13 cellular contexts compared by ENCODE assay signal in genomic region chr19:8393192-8393870, GRCh38. TPM values are rescaled to one million over a fixed set of nuclear protein-coding genes. Genes with fewer than 3 reads are reported as not detected.
DNase-seq lines count a peak whose midpoint lies in the region; ATAC-seq, FAIRE-seq and TF ChIP-seq lines count a peak whose summit lies in the region.
"Had no signal": no experiment of that assay in that cellular context is flagged by ENCODE, and none has a peak within 500 bp of the region (broad histone marks: within the 10 kb centered on the region; RNA-seq: fewer than 3 reads in every experiment).

No MANE protein-coding gene starts in this region.

- POLR2A ChIA-PET in MCF 10A (lab: Yijun Ruan, JAX): interaction anchor here (0.9 to 1.9 kb wide), 2 partner anchors 38 to 51 kb away, joined by 3 to 6 read pairs; no protein-coding TSS in a partner anchor
- POLR2A ChIA-PET in endothelial cell of umbilical vein (lab: Charles Lee): no interaction called here
- POLR2A ChIA-PET in GM10248 (lab: Yijun Ruan, JAX): interaction anchor here (0.6 kb wide), 1 partner anchor 267 kb away, joined by 6 read pairs; no protein-coding TSS in a partner anchor

- H3K9me3 ChIP-seq in mammary epithelial cell (replicated peaks; ENCODE audit: insufficient read depth, low read length): no peaks in the 10 kb centered on the region
- H3K9me3 ChIP-seq in endothelial cell of umbilical vein (replicated peaks; ENCODE audit: control insufficient read depth, insufficient read depth, low read length): no peaks in the 10 kb centered on the region
- H3K9me3 ChIP-seq in neural progenitor cell (ENCODE audit: low read depth): no peaks in the 10 kb centered on the region
- H3K9me3 ChIP-seq in upper lobe of left lung: no peaks in the 10 kb centered on the region

- DNase-seq in MCF 10A (ENCODE audit: unreplicated experiment) (no peak), mammary epithelial cell (no peak), endothelial cell of umbilical vein (ENCODE audit: low read depth, low spot score) (no peak), neural progenitor cell (ENCODE audit: low spot score) (no peak), upper lobe of left lung (peak in 1 of 2 donors; percentile 52), GM10248 (ENCODE audit: extremely low spot score) (no peak), G401 (ENCODE audit: low spot score) (no peak), GM12892 (ENCODE audit: insufficient read length) (no peak)
- DNase-seq: NCI-H510A treated with DMSO at 0.1 percent for 48 hours; stimulated activated naive CD8-positive, alpha-beta T cell treated with anti-CD3 and anti-CD28 coated beads, Interleukin-15, amount 100 ng/mL, for 72 hours had no signal

- H3K4me3 Mint-ChIP-seq in MCF 10A (ENCODE audit: unreplicated experiment) (no peak overlapping the region), neural progenitor cell (peak overlapping the region; percentile 36)
- H3K4me3 Mint-ChIP-seq: stimulated activated naive CD8-positive, alpha-beta T cell treated with anti-CD3 and anti-CD28 coated beads, Interleukin-15, amount 100 ng/mL, for 72 hours had no signal

- dilution Hi-C loops in mammary epithelial cell (cut with HindIII; ENCODE audit: low sequenced_read_pairs) (loop anchor here (5.0 kb wide), 1 partner anchor 94 kb away; no protein-coding TSS in a partner anchor), endothelial cell of umbilical vein (cut with MboI; ENCODE audit: extremely low pct_ligation_motif_present, low sequenced_read_pairs) (no loop called here)

- H3K27ac ChIP-seq in mammary epithelial cell (ENCODE audit: insufficient read depth, low read depth, low read length) (no peak overlapping the region), endothelial cell of umbilical vein (ENCODE audit: insufficient read depth, low read depth, low read length) (peak overlapping the region; percentile 70), neural progenitor cell (no peak overlapping the region), upper lobe of left lung (peak overlapping the region; percentile 53 to 100 (median 100))

- no peak overlapping the region for H3K4me2 ChIP-seq in mammary epithelial cell (ENCODE audit: insufficient read depth, low read depth, low read length)
- no peak overlapping the region for H3K4me2 ChIP-seq in endothelial cell of umbilical vein (ENCODE audit: insufficient read depth, low read length)
- H3K4me2 ChIP-seq in neural progenitor cell: no peak overlapping the region

- H3K4me1 Mint-ChIP-seq in MCF 10A (ENCODE audit: insufficient read depth, unreplicated experiment) (peaks cover 30% of the 10 kb centered on the region), neural progenitor cell (peaks cover 23% of the 10 kb centered on the region)

- no peak for FAIRE-seq in endothelial cell of umbilical vein (lab: Jason Lieb, UNC)
- FAIRE-seq in GM12892 (lab: Jason Lieb, UNC): no peak
- FAIRE-seq: astrocyte, GM18507, TTC549 had no signal

- no peak overlapping the region for H3K4me3 ChIP-seq in mammary epithelial cell (replicated peaks in 1 of 3; ENCODE audit: insufficient read depth in 1 of 3, low read depth in 2 of 3, low read length in 3 of 3)
- H3K4me3 ChIP-seq in endothelial cell of umbilical vein (replicated peaks in 1 of 3; ENCODE audit: insufficient read depth in 1 of 3, low read depth in 1 of 3, low read length in 3 of 3): no peak overlapping the region
- no peak overlapping the region for H3K4me3 ChIP-seq in neural progenitor cell
- no peak overlapping the region for H3K4me3 ChIP-seq in upper lobe of left lung

- H2AFZ ChIP-seq in mammary epithelial cell (ENCODE audit: low read depth, low read length) (no peak overlapping the region), endothelial cell of umbilical vein (ENCODE audit: low read depth, low read length) (no peak overlapping the region), neural progenitor cell (replicated peaks) (no peak overlapping the region)

- H3K9ac ChIP-seq in mammary epithelial cell (ENCODE audit: insufficient read depth, low read length) (no peak overlapping the region), endothelial cell of umbilical vein (replicated peaks; ENCODE audit: extremely low read depth, insufficient read depth, low read length) (no peak overlapping the region), neural progenitor cell (peak overlapping the region; percentile 49)

- BruUV-seq in MCF 10A (replicated peaks; lab: Mats Ljungman, UMichigan) (no TSS peak), mammary epithelial cell (replicated peaks; lab: Mats Ljungman, UMichigan) (no TSS peak), endothelial cell of umbilical vein (replicated peaks; lab: Mats Ljungman, UMichigan) (no TSS peak)

- CTCF ChIA-PET in MCF 10A (lab: Yijun Ruan, JAX): interaction anchor here (0.6 to 7.0 kb wide), 6 partner anchors 34 to 1434 kb away, joined by 3 to 72 read pairs (median 3); partner anchors contain the start of gene UBL5
- CTCF ChIA-PET in mammary epithelial cell (lab: Charles Lee; ENCODE audit: low non-redundant PET): no interaction called here
- CTCF ChIA-PET in endothelial cell of umbilical vein (lab: Charles Lee): interaction anchor here (2.9 to 5.0 kb wide), 2 partner anchors 31 to 39 kb away, joined by 18 to 29 read pairs; no protein-coding TSS in a partner anchor
- CTCF ChIA-PET in GM10248 (lab: Yijun Ruan, JAX): interaction anchor here (1.2 to 6.6 kb wide), 3 partner anchors 20 to 40 kb away, joined by 3 to 31 read pairs (median 8); partner anchors contain the start of gene MARCHF2

- peak overlapping the region; percentile 83 for H3K27ac Mint-ChIP-seq in MCF 10A (ENCODE audit: low read depth, unreplicated experiment)
- H3K27ac Mint-ChIP-seq in neural progenitor cell: no peak overlapping the region
- H3K27ac Mint-ChIP-seq: stimulated activated naive CD8-positive, alpha-beta T cell treated with anti-CD3 and anti-CD28 coated beads, Interleukin-15, amount 100 ng/mL, for 72 hours had no signal

- H3K9me1 ChIP-seq in endothelial cell of umbilical vein (replicated peaks; ENCODE audit: control insufficient read depth, extremely low read depth, insufficient read depth, low read length): no peaks in the 10 kb centered on the region

- in situ Hi-C loops in mammary epithelial cell (cut with MboI; ENCODE audit: low sequenced_read_pairs in 2 of 2): no loop called here
- in situ Hi-C loops in G401 (cut with HindIII; ENCODE audit: low sequenced_read_pairs): no loop called here

- TF ChIP-seq EP300 in upper lobe of left lung (IDR thresholded peaks at IDR 0.05): no peak

- H3K36me3 ChIP-seq in mammary epithelial cell (ENCODE audit: insufficient read depth, low read length) (no peaks in the 10 kb centered on the region), endothelial cell of umbilical vein (ENCODE audit: control insufficient read depth in 2 of 2, extremely low read depth in 1 of 2, insufficient read depth in 2 of 2, low read length in 2 of 2) (no peaks in the 10 kb centered on the region), neural progenitor cell (no peaks in the 10 kb centered on the region), upper lobe of left lung (peaks cover 0 to 2% (median 0%) of the 10 kb centered on the region in 4 donors)

- ATAC-seq in upper lobe of left lung (ENCODE audit: low FRiP score in 2 of 2): no peak
- ATAC-seq: stimulated activated naive CD8-positive, alpha-beta T cell treated with anti-CD3 and anti-CD28 coated beads, Interleukin-15, amount 100 ng/mL, for 72 hours had no signal

- no peaks in the 10 kb centered on the region for H3K9me3 Mint-ChIP-seq in MCF 10A (ENCODE audit: unreplicated experiment)
- H3K9me3 Mint-ChIP-seq in neural progenitor cell: no peaks in the 10 kb centered on the region
- H3K9me3 Mint-ChIP-seq: stimulated activated naive CD8-positive, alpha-beta T cell treated with anti-CD3 and anti-CD28 coated beads, Interleukin-15, amount 100 ng/mL, for 72 hours had no signal

- peaks cover 51% of the 10 kb centered on the region for H3K4me1 ChIP-seq in mammary epithelial cell (ENCODE audit: insufficient read depth, low read length)
- H3K4me1 ChIP-seq in endothelial cell of umbilical vein (ENCODE audit: control insufficient read depth, extremely low read depth, insufficient read depth, low read length): peaks cover 32% of the 10 kb centered on the region
- H3K4me1 ChIP-seq in neural progenitor cell: no peaks in the 10 kb centered on the region
- peaks cover 69 to 81% (median 72%) of the 10 kb centered on the region in 4 donors for H3K4me1 ChIP-seq in upper lobe of left lung

- WGBS in mammary epithelial cell (ENCODE audit: low coverage, missing lambda C conversion rate): 64% methylated on average over 6 of the region's 8 CpGs
- WGBS in upper lobe of left lung, 2 donors: 47 to 87% methylated on average over 3 to 6 of the region's 8 CpGs

- H3K79me2 ChIP-seq in mammary epithelial cell (ENCODE audit: insufficient read depth, low read length): peaks cover 71% of the 10 kb centered on the region
- peaks cover 58% of the 10 kb centered on the region for H3K79me2 ChIP-seq in endothelial cell of umbilical vein (ENCODE audit: control insufficient read depth, insufficient read depth, low read length)
- H3K79me2 ChIP-seq in neural progenitor cell (ENCODE audit: low read depth): peaks cover 84% of the 10 kb centered on the region

- H3F3A ChIP-seq in neural progenitor cell (ENCODE audit: low read depth): peaks cover 15% of the 10 kb centered on the region

- H4K20me1 ChIP-seq in mammary epithelial cell (ENCODE audit: insufficient read depth, low read length) (no peaks in the 10 kb centered on the region), endothelial cell of umbilical vein (replicated peaks; ENCODE audit: control insufficient read depth, extremely low read depth, insufficient read depth, low read length) (no peaks in the 10 kb centered on the region), neural progenitor cell (ENCODE audit: low read depth) (peaks cover 59% of the 10 kb centered on the region)

- no peaks in the 10 kb centered on the region for H3K27me3 Mint-ChIP-seq in MCF 10A (ENCODE audit: insufficient read depth, unreplicated experiment)
- H3K27me3 Mint-ChIP-seq in neural progenitor cell (ENCODE audit: insufficient read depth, low read depth): peaks cover 14% of the 10 kb centered on the region
- H3K27me3 Mint-ChIP-seq: stimulated activated naive CD8-positive, alpha-beta T cell treated with anti-CD3 and anti-CD28 coated beads, Interleukin-15, amount 100 ng/mL, for 72 hours had no signal

- no peak for TF ChIP-seq CTCF in MCF 10A (IDR thresholded peaks at IDR 0.05; ENCODE audit: unreplicated experiment)
- no peak for TF ChIP-seq CTCF in mammary epithelial cell (conservative IDR thresholded peaks at IDR 0.05 in 1 of 2, IDR thresholded peaks at IDR 0.05 in 1 of 2; ENCODE audit: extremely low read depth in 1 of 2, insufficient read depth in 1 of 2, low read depth in 1 of 2, low read length in 2 of 2)
- TF ChIP-seq CTCF in endothelial cell of umbilical vein (IDR thresholded peaks at IDR 0.05; ENCODE audit: extremely low read depth in 1 of 2, insufficient read depth in 1 of 2, low read depth in 1 of 2, low read length in 2 of 2): no peak
- TF ChIP-seq CTCF in neural progenitor cell (IDR thresholded peaks at IDR 0.05): no peak
- TF ChIP-seq CTCF in upper lobe of left lung (IDR thresholded peaks at IDR 0.05): no peak
- no peak for TF ChIP-seq CTCF in GM10248 (IDR thresholded peaks at IDR 0.05; ENCODE audit: control extremely low read depth, extremely low read depth, low read depth, missing control alignments)

- TF ChIP-seq POLR2A in endothelial cell of umbilical vein (IDR thresholded peaks at IDR 0.05; ENCODE audit: low read depth, low read length) (no peak), upper lobe of left lung (IDR thresholded peaks at IDR 0.05) (no peak), GM12892 (IDR thresholded peaks at IDR 0.05; ENCODE audit: low read depth, low read length) (no peak)

- intact Hi-C loops in MCF 10A (cut with micrococcal nuclease): no loop called here
- intact Hi-C loops in mammary epithelial cell (cut with micrococcal nuclease): no loop called here
- intact Hi-C loops in endothelial cell of umbilical vein (cut with micrococcal nuclease): no loop called here

- H3K27me3 ChIP-seq in mammary epithelial cell (ENCODE audit: insufficient read depth, low read length): no peaks in the 10 kb centered on the region
- no peaks in the 10 kb centered on the region for H3K27me3 ChIP-seq in endothelial cell of umbilical vein (ENCODE audit: control insufficient read depth in 2 of 2, insufficient read depth in 2 of 2, low read length in 2 of 2)
- H3K27me3 ChIP-seq in neural progenitor cell: no peaks in the 10 kb centered on the region
- H3K27me3 ChIP-seq in upper lobe of left lung: no peaks in the 10 kb centered on the region

- H3K36me3 Mint-ChIP-seq in MCF 10A (ENCODE audit: insufficient read depth, unreplicated experiment): peaks cover 22% of the 10 kb centered on the region
- peaks cover 1% of the 10 kb centered on the region for H3K36me3 Mint-ChIP-seq in neural progenitor cell

RNA-seq across cellular contexts. Expression of gene RAB11B, which starts 3.2 kb away (rescaled TPM):
- 67.2 and 73.3 TPM in 2 replicates for total RNA-seq in MCF 10A (2022)
- 10 to 100 TPM; 24.0 to 88.3 TPM for total RNA-seq in mammary epithelial cell
- polyA plus RNA-seq in mammary epithelial cell: 47.7 TPM
- polyA minus RNA-seq in mammary epithelial cell: 14.4 TPM
- 92.2 and 99.8 TPM in 2 replicates for total RNA-seq in endothelial cell of umbilical vein
- polyA plus RNA-seq in endothelial cell of umbilical vein: 74.1 and 80.0 TPM in 2 replicates
- 54.1 and 72.1 TPM in 2 replicates for polyA plus RNA-seq in endothelial cell of umbilical vein (2011; cell fraction: cytosol; rRNA removed)
- 130 and 131 TPM in 2 replicates for polyA plus RNA-seq in endothelial cell of umbilical vein (2011; cell fraction: nucleus; rRNA removed)
- polyA plus RNA-seq in endothelial cell of umbilical vein (2012): 82.6 and 111 TPM in 2 replicates
- 58.4 and 64.1 TPM in 2 replicates for polyA minus RNA-seq in endothelial cell of umbilical vein
- polyA minus RNA-seq in endothelial cell of umbilical vein (2011; cell fraction: cytosol; rRNA and poly(A)+ RNA removed): 32.6 TPM
- 45.5 and 73.0 TPM in 2 replicates for polyA minus RNA-seq in endothelial cell of umbilical vein (2011; cell fraction: nucleus; rRNA and poly(A)+ RNA removed)
- total RNA-seq in neural progenitor cell (ENCODE audit: low replicate concordance): 17.1 and 32.3 TPM in 2 replicates
- total RNA-seq in upper lobe of left lung: 100 to 1,000 TPM in 4 of 6 donors, 10 to 100 TPM in 2; 55.0 to 158 (median 130) TPM
- 30.4 and 39.1 TPM in 2 replicates for total RNA-seq in G401 (2014; rRNA removed; shearing (Covaris generic))
- 19.8 TPM for polyA plus RNA-seq in GM12892 (2012; ENCODE audit: missing spikeins)

RNA-seq across cellular contexts. Expression of gene MARCHF2, which starts 19.8 kb away (rescaled TPM):
- 8.3 and 11.5 TPM in 2 replicates for total RNA-seq in MCF 10A (2022)
- 10 to 100 TPM; 21.9 to 48.3 TPM for total RNA-seq in mammary epithelial cell
- 22.4 TPM for polyA plus RNA-seq in mammary epithelial cell
- 33.3 TPM for polyA minus RNA-seq in mammary epithelial cell
- total RNA-seq in endothelial cell of umbilical vein: 40.1 and 43.5 TPM in 2 replicates
- 91.9 and 130 TPM in 2 replicates for polyA plus RNA-seq in endothelial cell of umbilical vein
- 44.4 and 67.0 TPM in 2 replicates for polyA plus RNA-seq in endothelial cell of umbilical vein (2011; cell fraction: cytosol; rRNA removed)
- polyA plus RNA-seq in endothelial cell of umbilical vein (2011; cell fraction: nucleus; rRNA removed): 35.4 and 40.1 TPM in 2 replicates
- polyA plus RNA-seq in endothelial cell of umbilical vein (2012): 44.0 and 76.6 TPM in 2 replicates
- 23.7 and 29.0 TPM in 2 replicates for polyA minus RNA-seq in endothelial cell of umbilical vein
- polyA minus RNA-seq in endothelial cell of umbilical vein (2011; cell fraction: cytosol; rRNA and poly(A)+ RNA removed): 5.4 TPM
- polyA minus RNA-seq in endothelial cell of umbilical vein (2011; cell fraction: nucleus; rRNA and poly(A)+ RNA removed): 10.9 and 21.7 TPM in 2 replicates
- 27.0 and 72.7 TPM in 2 replicates for total RNA-seq in neural progenitor cell (ENCODE audit: low replicate concordance)
- 100 to 1,000 TPM in 3 of 6 donors, 10 to 100 TPM in 3; 72.2 to 266 (median 111) TPM for total RNA-seq in upper lobe of left lung
- total RNA-seq in G401 (2014; rRNA removed; shearing (Covaris generic)): 45.4 and 49.0 TPM in 2 replicates
- 10.5 TPM for polyA plus RNA-seq in GM12892 (2012; ENCODE audit: missing spikeins)

RNA-seq across cellular contexts. Expression of gene ANGPTL4, which starts 29.4 kb away (rescaled TPM):
- total RNA-seq in MCF 10A (2022) (12.6 and 32.8 TPM in 2 replicates), mammary epithelial cell (100 to 1,000 TPM in 1 of 2 donors, 10 to 100 TPM in 1; 75.8 to 294 TPM), endothelial cell of umbilical vein (3.9 and 4.6 TPM in 2 replicates), neural progenitor cell (ENCODE audit: low replicate concordance) (1.9 TPM in 1 of 2 replicates, not detected in the other), upper lobe of left lung (10 to 100 TPM in 4 of 6 donors, 1 to 10 TPM in 1, not detected in 1; 1.8 to 27.7 (median 13.4) TPM)
- polyA plus RNA-seq in mammary epithelial cell (551 TPM), endothelial cell of umbilical vein (14.1 and 18.5 TPM in 2 replicates)
- polyA minus RNA-seq in mammary epithelial cell (208 TPM), endothelial cell of umbilical vein (2.5 and 5.9 TPM in 2 replicates)
- 11.1 and 13.6 TPM in 2 replicates for polyA plus RNA-seq in endothelial cell of umbilical vein (2011; cell fraction: cytosol; rRNA removed)
- 21.6 and 23.6 TPM in 2 replicates for polyA plus RNA-seq in endothelial cell of umbilical vein (2011; cell fraction: nucleus; rRNA removed)
- polyA plus RNA-seq in endothelial cell of umbilical vein (2012): 18.8 and 26.4 TPM in 2 replicates
- 0.72 TPM for polyA minus RNA-seq in endothelial cell of umbilical vein (2011; cell fraction: cytosol; rRNA and poly(A)+ RNA removed)
- 4.3 and 11.4 TPM in 2 replicates for polyA minus RNA-seq in endothelial cell of umbilical vein (2011; cell fraction: nucleus; rRNA and poly(A)+ RNA removed)
- total RNA-seq in G401 (2014; rRNA removed; shearing (Covaris generic)): 2.2 and 8.4 TPM in 2 replicates
- not detected for polyA plus RNA-seq in GM12892 (2012; ENCODE audit: missing spikeins)

RNA-seq across cellular contexts. Expression of gene KANK3, which starts 50.3 kb away (rescaled TPM):
- total RNA-seq in MCF 10A (2022): 0.79 and 1.2 TPM in 2 replicates
- 1 to 10 TPM in 1 of 2 donors, under 1 TPM in 1; 0.33 to 5.3 TPM for total RNA-seq in mammary epithelial cell
- polyA plus RNA-seq in mammary epithelial cell: 1.9 TPM
- polyA minus RNA-seq in mammary epithelial cell: 3.5 TPM
- total RNA-seq in endothelial cell of umbilical vein: 26.3 and 30.0 TPM in 2 replicates
- 22.1 and 25.0 TPM in 2 replicates for polyA plus RNA-seq in endothelial cell of umbilical vein
- 10.9 and 14.4 TPM in 2 replicates for polyA plus RNA-seq in endothelial cell of umbilical vein (2011; cell fraction: cytosol; rRNA removed)
- 47.3 and 47.4 TPM in 2 replicates for polyA plus RNA-seq in endothelial cell of umbilical vein (2011; cell fraction: nucleus; rRNA removed)
- polyA plus RNA-seq in endothelial cell of umbilical vein (2012): 6.1 and 11.4 TPM in 2 replicates
- 8.3 and 8.7 TPM in 2 replicates for polyA minus RNA-seq in endothelial cell of umbilical vein
- polyA minus RNA-seq in endothelial cell of umbilical vein (2011; cell fraction: cytosol; rRNA and poly(A)+ RNA removed): not detected
- 6.3 and 14.1 TPM in 2 replicates for polyA minus RNA-seq in endothelial cell of umbilical vein (2011; cell fraction: nucleus; rRNA and poly(A)+ RNA removed)
- total RNA-seq in neural progenitor cell (ENCODE audit: low replicate concordance): 1.9 TPM in 1 of 2 replicates, not detected in the other
- 100 to 1,000 TPM in 1 of 6 donors, 10 to 100 TPM in 5; 27.7 to 109 (median 56.9) TPM for total RNA-seq in upper lobe of left lung
- 0.81 and 1.2 TPM in 2 replicates for total RNA-seq in G401 (2014; rRNA removed; shearing (Covaris generic))
- not detected for polyA plus RNA-seq in GM12892 (2012; ENCODE audit: missing spikeins)

RNA-seq across cellular contexts. Expression of gene HNRNPM, which starts 51.4 kb away (rescaled TPM):
- total RNA-seq in MCF 10A (2022) (149 and 161 TPM in 2 replicates), mammary epithelial cell (100 to 1,000 TPM in 1 of 2 donors, 10 to 100 TPM in 1; 29.2 to 164 TPM), endothelial cell of umbilical vein (288 and 301 TPM in 2 replicates), neural progenitor cell (ENCODE audit: low replicate concordance) (118 and 156 TPM in 2 replicates), upper lobe of left lung (100 to 1,000 TPM in 5 of 6 donors, 10 to 100 TPM in 1; 95.2 to 188 (median 149) TPM)
- polyA plus RNA-seq in mammary epithelial cell (116 TPM), endothelial cell of umbilical vein (244 and 250 TPM in 2 replicates)
- polyA minus RNA-seq in mammary epithelial cell (100.0 TPM), endothelial cell of umbilical vein (117 and 142 TPM in 2 replicates)
- polyA plus RNA-seq in endothelial cell of umbilical vein (2011; cell fraction: cytosol; rRNA removed): 184 TPM in 2 replicates
- polyA plus RNA-seq in endothelial cell of umbilical vein (2011; cell fraction: nucleus; rRNA removed): 170 and 195 TPM in 2 replicates
- polyA plus RNA-seq in endothelial cell of umbilical vein (2012): 197 and 307 TPM in 2 replicates
- polyA minus RNA-seq in endothelial cell of umbilical vein (2011; cell fraction: cytosol; rRNA and poly(A)+ RNA removed): 99.1 TPM
- 135 and 137 TPM in 2 replicates for polyA minus RNA-seq in endothelial cell of umbilical vein (2011; cell fraction: nucleus; rRNA and poly(A)+ RNA removed)
- 101 and 123 TPM in 2 replicates for total RNA-seq in G401 (2014; rRNA removed; shearing (Covaris generic))
- polyA plus RNA-seq in GM12892 (2012; ENCODE audit: missing spikeins): 159 TPM

Comparison
In these comparisons a context has a peak if more than half of its experiments do, and no peak if none do; other contexts are left out.
1. H3K27ac ChIP-seq: peak in endothelial cell of umbilical vein (single experiment) and upper lobe of left lung (4 of 4); none in mammary epithelial cell (single experiment) and neural progenitor cell (single experiment).